In the genomic region with DNA sequence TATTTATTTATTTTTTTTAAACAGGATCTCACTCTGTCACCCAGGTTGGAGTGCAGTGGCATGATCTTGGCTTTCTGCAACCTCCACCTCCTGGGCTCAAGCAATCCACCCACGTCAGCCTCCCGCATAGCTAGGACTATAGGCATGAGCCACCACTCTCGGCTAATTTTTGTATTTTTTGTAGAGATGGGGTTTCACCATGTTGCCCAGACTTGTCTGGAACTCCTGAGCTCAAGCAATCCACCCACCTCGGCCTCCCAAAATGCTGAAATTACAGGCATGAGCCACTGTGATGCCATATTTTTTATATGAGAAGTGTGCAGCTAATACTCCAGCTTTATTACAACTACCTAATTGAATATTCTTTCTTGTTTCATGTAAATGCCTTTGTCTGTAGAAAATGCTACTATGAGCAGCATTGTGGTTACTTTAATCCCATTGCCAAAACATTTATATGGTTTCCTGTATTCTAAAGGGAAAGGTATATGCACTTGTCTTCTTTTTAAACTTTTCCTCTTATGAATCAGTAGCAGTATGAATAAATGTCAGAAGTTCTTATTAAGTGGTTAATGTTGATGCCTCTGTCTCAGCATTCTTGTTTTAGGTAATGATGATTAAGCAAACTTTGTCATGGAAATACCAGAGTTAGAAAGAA, we compare ENCODE assay signal across 16 cellular contexts.
"Had no signal": no experiment of that assay in that cellular context is flagged by ENCODE, and none has a peak within 500 bp of the region (broad histone marks: within the 10 kb centered on the region; RNA-seq: fewer than 3 reads in every experiment).

No MANE protein-coding gene starts in this region.

- FAIRE-seq: kidney had no signal

- H3K36me3 ChIP-seq: left lung, ovary had no signal

- H3K4me3 ChIP-seq: left lung, mucosa of descending colon, ovary had no signal

- H3K27me3 ChIP-seq: ovary had no signal

- H3K9me3 Mint-ChIP-seq: activated T-helper 1 cell treated with anti-CD3 and anti-CD28 coated beads, Interleukin-12 subunit alpha, Interleukin-12 subunit beta, Interleukin-2, Interleukin-4 antibody, amounts not matched to agents 30 ng/mL and 10 ng/mL and 1 ng/mL, durations not matched to agents 14 hours and 24 hours and 36 hours; brain; memory B cell; naive thymus-derived CD4-positive, alpha-beta T cell; T-helper 2 cell treated with Interferon-gamma antibody and Interleukin-4, amounts not matched to agents 5 μg/mL and 100 μg/mL, for 36 hours had no signal

- H3K4me1 Mint-ChIP-seq: brain, memory B cell had no signal

- DNase-seq: effector CD8-positive, alpha-beta T cell; foreskin fibroblast; hypothalamus; kidney; left lung; mucosa of descending colon; naive thymus-derived CD4-positive, alpha-beta T cell; ovary; stimulated activated CD8-positive, alpha-beta memory T cell treated with anti-CD3 and anti-CD28 coated beads, Interleukin-4, amount 100 ng/mL, for 48 hours had no signal

- H3K36me3 Mint-ChIP-seq: activated naive CD8-positive, alpha-beta T cell; brain; memory B cell; naive thymus-derived CD4-positive, alpha-beta T cell had no signal

- H3K4me3 Mint-ChIP-seq: activated naive CD8-positive, alpha-beta T cell; activated T-helper 1 cell treated with anti-CD3 and anti-CD28 coated beads, Interleukin-12 subunit alpha, Interleukin-12 subunit beta, Interleukin-2, Interleukin-4 antibody, amounts not matched to agents 30 ng/mL and 10 ng/mL and 1 ng/mL, durations not matched to agents 14 hours and 24 hours and 36 hours; brain; memory B cell; naive thymus-derived CD4-positive, alpha-beta T cell; T-helper 2 cell treated with Interferon-gamma antibody and Interleukin-4, amounts not matched to agents 5 μg/mL and 100 μg/mL, for 36 hours had no signal

- H3K27ac Mint-ChIP-seq: activated naive CD8-positive, alpha-beta T cell; activated T-helper 1 cell treated with anti-CD3 and anti-CD28 coated beads, Interleukin-12 subunit alpha, Interleukin-12 subunit beta, Interleukin-2, Interleukin-4 antibody, amounts not matched to agents 30 ng/mL and 10 ng/mL and 1 ng/mL, durations not matched to agents 14 hours and 24 hours and 36 hours; brain; memory B cell; naive thymus-derived CD4-positive, alpha-beta T cell; T-helper 2 cell treated with Interferon-gamma antibody and Interleukin-4, amounts not matched to agents 5 μg/mL and 100 μg/mL, for 36 hours had no signal

- ATAC-seq: left lung; mucosa of descending colon; naive thymus-derived CD4-positive, alpha-beta T cell; Right ventricle myocardium inferior; sciatic nerve had no signal
